ENCODE assay signal across 8 cellular contexts in the genomic region with DNA sequence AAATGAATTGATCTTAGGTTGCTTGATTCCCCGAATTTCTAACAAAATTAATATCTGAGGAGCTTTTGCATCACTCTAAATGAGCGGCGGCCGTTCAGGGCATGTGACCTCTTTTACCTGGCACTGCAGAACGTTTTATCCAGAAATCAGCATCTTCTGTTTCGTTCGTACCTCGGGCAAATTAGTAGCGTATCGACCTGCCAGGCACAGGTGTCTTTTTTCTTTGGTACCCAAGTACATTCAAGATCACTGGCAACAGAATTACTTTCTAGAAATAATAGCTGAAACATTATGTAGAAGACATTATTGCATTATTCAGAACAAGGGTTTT. TPM values are rescaled to one million over a fixed set of nuclear protein-coding genes. Genes with fewer than 3 reads are reported as not detected.
DNase-seq lines count a peak whose midpoint lies in the region; ATAC-seq and TF ChIP-seq lines count a peak whose summit lies in the region.

No MANE protein-coding gene starts in this region.

- no peak for DNase-seq in GM06990 (ENCODE audit: extremely low read depth, insufficient read length)
- DNase-seq in Panc1 (ENCODE audit: low read depth, low spot score): no peak
- DNase-seq in epithelial cell of proximal tubule (ENCODE audit: low read depth): no peak
- no peak for DNase-seq in prostate gland (ENCODE audit: low spot score)
- DNase-seq in GM13977 (ENCODE audit: low spot score): no peak
- no peak for DNase-seq in stimulated activated naive CD4-positive, alpha-beta T cell treated with Interleukin-2 at 50 U/mL for 16 hours (lab: John Stamatoyannopoulos, UW)
- DNase-seq in AG20443 (ENCODE audit: low spot score): no peak

- H3K36me3 ChIP-seq in GM06990 (ENCODE audit: control insufficient read depth, insufficient read depth, low read length) (no peaks in the 10 kb centered on the region), Panc1 (ENCODE audit: control insufficient read depth, insufficient read depth, low read length) (no peaks in the 10 kb centered on the region), prostate gland (no peaks in the 10 kb centered on the region)

- H3K9me3 ChIP-seq in Panc1 (ENCODE audit: control insufficient read depth, insufficient read depth, low read depth, low read length): no peaks in the 10 kb centered on the region
- no peaks in the 10 kb centered on the region for H3K9me3 ChIP-seq in prostate gland

- intact Hi-C loops in Panc1 (cut with micrococcal nuclease; ENCODE audit: unreplicated experiment): no loop called here
- intact Hi-C loops in prostate gland (cut with DNase I): no loop called here

- no peak for TF ChIP-seq POLR2A in prostate gland (IDR thresholded peaks at IDR 0.05)

- no peak for TF ChIP-seq CTCF in GM06990 (IDR thresholded peaks at IDR 0.05; ENCODE audit: insufficient read depth, low read length, poor library complexity, severe bottlenecking)
- TF ChIP-seq CTCF in Panc1 (IDR thresholded peaks at IDR 0.05): no peak
- TF ChIP-seq CTCF in epithelial cell of proximal tubule (conservative IDR thresholded peaks at IDR 0.05; ENCODE audit: low read depth, low read length): no peak
- no peak for TF ChIP-seq CTCF in prostate gland (IDR thresholded peaks at IDR 0.05)
- TF ChIP-seq CTCF in GM13977 (IDR thresholded peaks at IDR 0.05; ENCODE audit: extremely low read depth, insufficient read depth, missing control alignments): no peak

- ATAC-seq in Panc1 (no peak), HG02840 (IDR thresholded peaks at IDR 0.05; ENCODE audit: low FRiP score, unreplicated experiment) (no peak)

- peaks cover 22% of the 10 kb centered on the region for H3K4me1 ChIP-seq in Panc1 (ENCODE audit: control insufficient read depth, insufficient read depth, low read length)
- H3K4me1 ChIP-seq in prostate gland (replicated peaks): no peaks in the 10 kb centered on the region

- 5% methylated on average over 10 of the region's 10 CpGs for WGBS in prostate gland

- CTCF ChIA-PET in Panc1 (lab: Charles Lee): no interaction called here

- H3K4me3 ChIP-seq in GM06990 (replicated peaks; ENCODE audit: low read depth, low read length) (peak overlapping the region; percentile 83), Panc1 (ENCODE audit: low read depth in 2 of 2, low read length in 2 of 2) (peak overlapping the region; percentile 59 to 79), epithelial cell of proximal tubule (ENCODE audit: low read depth, low read length) (peak overlapping the region; percentile 89), prostate gland (peak overlapping the region; percentile 82 to 92)

- H3K27ac ChIP-seq in Panc1 (ENCODE audit: low read length): peak overlapping the region; percentile 31; the same call in 1 of the 2 replicates
- H3K27ac ChIP-seq in prostate gland: peak overlapping the region in 1 of 2 donors; percentile 72

- POLR2A ChIA-PET in Panc1 (lab: Charles Lee): no interaction called here

- BruUV-seq in Panc1 (replicated peaks; lab: Mats Ljungman, UMichigan): no TSS peak

- in situ Hi-C loops in Panc1 (cut with HindIII; ENCODE audit: low pct_unique_long_range_greater_than_20kb, low sequenced_read_pairs) (no loop called here), GM13977 (cut with MboI; ENCODE audit: low pct_unique_long_range_greater_than_20kb, low sequenced_read_pairs, unreplicated experiment) (no loop called here)

- H3K27me3 ChIP-seq in GM06990 (replicated peaks; ENCODE audit: control insufficient read depth, insufficient read depth, low read length) (no peaks in the 10 kb centered on the region), Panc1 (ENCODE audit: control insufficient read depth, insufficient read depth, low read length) (no peaks in the 10 kb centered on the region), prostate gland (replicated peaks; ENCODE audit: insufficient read depth) (no peaks in the 10 kb centered on the region)

RNA-seq across cellular contexts. Expression of gene KLHL2, which starts 0.9 kb away (rescaled TPM):
- total RNA-seq in Panc1 (2021; ENCODE audit: unreplicated experiment): 17.4 TPM
- polyA plus RNA-seq in Panc1 (2012; ENCODE audit: insufficient read length): 14.4 TPM
- total RNA-seq in epithelial cell of proximal tubule: 17.4 and 19.5 TPM in 2 replicates
- 10 to 100 TPM; 20.4 to 22.2 TPM for total RNA-seq in prostate gland
